Comparison of ENCODE assay signal across 24 cellular contexts in genomic region chr7:25906003-25906402, GRCh38.
"Had no signal": no experiment of that assay in that cellular context is flagged by ENCODE, and none has a peak within 500 bp of the region (broad histone marks: within the 10 kb centered on the region; RNA-seq: fewer than 3 reads in every experiment).

No MANE protein-coding gene starts in this region.

- H3K27ac ChIP-seq: hepatocyte, left ventricle myocardium inferior, lower lobe of right lung, spleen, testis, tibial nerve, upper lobe of right lung, vagina had no signal

- DNase-seq: dermis blood vessel endothelial cell; endodermal cell; erythroblast; foreskin melanocyte; head of caudate nucleus; kidney; left cardiac atrium; left ventricle myocardium inferior; lower lobe of right lung; mesendoderm; naive B cell; spleen; stimulated activated CD4-positive, alpha-beta T cell treated with anti-CD3 and anti-CD28 coated beads, Interleukin-15, amount 100 ng/mL, for 24 hours; stimulated activated CD4-positive, alpha-beta T cell treated with anti-CD3 and anti-CD28 coated beads, Interleukin-1b, Interleukin-23, amount 100 ng/mL, for 48 hours; stimulated activated CD4-positive, alpha-beta T cell treated with anti-CD3 and anti-CD28 coated beads, Interleukin-4, amount 100 ng/mL, for 24 hours; stimulated activated naive B cell treated with anti-CD40 and anti-IgM and Interleukin-4, amounts not matched to agents 10 μg/mL and 1 μg/mL and 100 μg/mL, for 72 hours; stimulated activated naive CD8-positive, alpha-beta T cell treated with anti-CD3 and anti-CD28 coated beads, Interleukin-15, amount 100 ng/mL, for 72 hours; testis; upper lobe of right lung had no signal

- ATAC-seq: left cardiac atrium; lower lobe of right lung; sciatic nerve; stimulated activated naive B cell treated with anti-CD40 and anti-IgM and Interleukin-4, amounts not matched to agents 10 μg/mL and 1 μg/mL and 100 μg/mL, for 72 hours; stimulated activated naive CD8-positive, alpha-beta T cell treated with anti-CD3 and anti-CD28 coated beads, Interleukin-15, amount 100 ng/mL, for 72 hours; upper lobe of right lung had no signal

- H2AFZ ChIP-seq: hepatocyte had no signal

- H3K36me3 ChIP-seq: left ventricle myocardium inferior, lower lobe of right lung, spleen, tibial nerve, upper lobe of right lung, vagina had no signal

- H3K4me2 ChIP-seq: hepatocyte had no signal

- H3K79me2 ChIP-seq: hepatocyte had no signal

- H3K9me3 ChIP-seq: left ventricle myocardium inferior, lower lobe of right lung, spleen, testis, tibial nerve, upper lobe of right lung, vagina had no signal

- H3K27me3 ChIP-seq: hepatocyte, spleen, testis, vagina had no signal

- H3K4me3 ChIP-seq: hepatocyte, left ventricle myocardium inferior, lower lobe of right lung, spleen, testis, tibial nerve, upper lobe of right lung, vagina had no signal

- FAIRE-seq: endothelial cell of umbilical vein, kidney had no signal

- H3K4me1 ChIP-seq: left ventricle myocardium inferior, lower lobe of right lung, spleen, testis, tibial nerve, upper lobe of right lung, vagina had no signal
